Comparison of ENCODE assay signal across 24 cellular contexts in genomic region chr3:79424811-79425210, GRCh38.
"Had no signal": no experiment of that assay in that cellular context is flagged by ENCODE, and none has a peak within 500 bp of the region (broad histone marks: within the 10 kb centered on the region; RNA-seq: fewer than 3 reads in every experiment).

No MANE protein-coding gene starts in this region.

- DNase-seq: colonic mucosa; effector CD8-positive, alpha-beta T cell; gastrocnemius medialis; head of caudate nucleus; kidney; mesenchymal stem cell; midbrain; naive thymus-derived CD4-positive, alpha-beta T cell; stimulated activated CD4-positive, alpha-beta T cell treated with anti-CD3 and anti-CD28 coated beads, Interleukin-2, amount 100 ng/mL, for 24 hours; stimulated activated CD4-positive, alpha-beta T cell treated with anti-CD3 and anti-CD28 coated beads, Interleukin-4, amount 100 ng/mL, for 24 hours; stimulated activated naive CD4-positive, alpha-beta T cell treated with Interleukin-2 at 50 U/mL for 16 hours; stomach; thyroid gland had no signal

- H3K9me3 Mint-ChIP-seq: dendritic cell treated with granulocyte-macrophage colony-stimulating factor and Interleukin-4, amounts not matched to agents 40 ng/mL and 50 ng/mL, for 4 days; nephron; neural progenitor cell; type B pancreatic cell had no signal

- H3K4me2 ChIP-seq: neural progenitor cell had no signal

- H3K27me3 Mint-ChIP-seq: dendritic cell treated with granulocyte-macrophage colony-stimulating factor and Interleukin-4, amounts not matched to agents 40 ng/mL and 50 ng/mL, for 4 days; naive thymus-derived CD4-positive, alpha-beta T cell; progenitor cell of endocrine pancreas; type B pancreatic cell had no signal

- H3K36me3 Mint-ChIP-seq: naive thymus-derived CD4-positive, alpha-beta T cell; neural progenitor cell; stimulated activated effector memory CD8-positive, alpha-beta T cell treated with anti-CD3 and anti-CD28 coated beads, Interleukin-12 subunit alpha, Interleukin-12 subunit beta, amount 100 ng/mL, for 72 hours; type B pancreatic cell had no signal

- H3K36me3 ChIP-seq: colonic mucosa, gastrocnemius medialis, neural progenitor cell, stomach, thyroid gland had no signal

- H2AFZ ChIP-seq: neural progenitor cell, parathyroid adenoma had no signal

- H3K4me1 Mint-ChIP-seq: naive thymus-derived CD4-positive, alpha-beta T cell; nephron; neural progenitor cell; stimulated activated effector memory CD8-positive, alpha-beta T cell treated with anti-CD3 and anti-CD28 coated beads, Interleukin-12 subunit alpha, Interleukin-12 subunit beta, amount 100 ng/mL, for 72 hours had no signal

- H3K27ac ChIP-seq: colonic mucosa, gastrocnemius medialis, neural progenitor cell, parathyroid adenoma, stomach, thyroid gland had no signal

- H3K4me1 ChIP-seq: colonic mucosa, gastrocnemius medialis, neural progenitor cell, parathyroid adenoma, stomach, thyroid gland had no signal

- ATAC-seq: gastrocnemius medialis; left lobe of liver; naive thymus-derived CD4-positive, alpha-beta T cell; sciatic nerve; stimulated activated effector memory CD8-positive, alpha-beta T cell treated with anti-CD3 and anti-CD28 coated beads, Interleukin-12 subunit alpha, Interleukin-12 subunit beta, amount 100 ng/mL, for 72 hours had no signal

- H3K27me3 ChIP-seq: colonic mucosa, gastrocnemius medialis, neural progenitor cell, stomach, thyroid gland had no signal

- FAIRE-seq: endothelial cell of umbilical vein, kidney had no signal

- H3K79me2 ChIP-seq: parathyroid adenoma had no signal

- H3K9me3 ChIP-seq: colonic mucosa, gastrocnemius medialis, stomach, thyroid gland had no signal

- H3K4me3 Mint-ChIP-seq: dendritic cell treated with granulocyte-macrophage colony-stimulating factor and Interleukin-4, amounts not matched to agents 40 ng/mL and 50 ng/mL, for 4 days; naive thymus-derived CD4-positive, alpha-beta T cell; nephron; neural progenitor cell; stimulated activated effector memory CD8-positive, alpha-beta T cell treated with anti-CD3 and anti-CD28 coated beads, Interleukin-12 subunit alpha, Interleukin-12 subunit beta, amount 100 ng/mL, for 72 hours; type B pancreatic cell had no signal

- H3K27ac Mint-ChIP-seq: dendritic cell treated with granulocyte-macrophage colony-stimulating factor and Interleukin-4, amounts not matched to agents 40 ng/mL and 50 ng/mL, for 4 days; naive thymus-derived CD4-positive, alpha-beta T cell; nephron; neural progenitor cell; progenitor cell of endocrine pancreas; stimulated activated effector memory CD8-positive, alpha-beta T cell treated with anti-CD3 and anti-CD28 coated beads, Interleukin-12 subunit alpha, Interleukin-12 subunit beta, amount 100 ng/mL, for 72 hours; type B pancreatic cell had no signal

- H3K9ac ChIP-seq: neural progenitor cell, parathyroid adenoma had no signal

- H3K4me3 ChIP-seq: colonic mucosa, gastrocnemius medialis, lung, neural progenitor cell, stomach, thyroid gland had no signal
